In the genomic region with DNA sequence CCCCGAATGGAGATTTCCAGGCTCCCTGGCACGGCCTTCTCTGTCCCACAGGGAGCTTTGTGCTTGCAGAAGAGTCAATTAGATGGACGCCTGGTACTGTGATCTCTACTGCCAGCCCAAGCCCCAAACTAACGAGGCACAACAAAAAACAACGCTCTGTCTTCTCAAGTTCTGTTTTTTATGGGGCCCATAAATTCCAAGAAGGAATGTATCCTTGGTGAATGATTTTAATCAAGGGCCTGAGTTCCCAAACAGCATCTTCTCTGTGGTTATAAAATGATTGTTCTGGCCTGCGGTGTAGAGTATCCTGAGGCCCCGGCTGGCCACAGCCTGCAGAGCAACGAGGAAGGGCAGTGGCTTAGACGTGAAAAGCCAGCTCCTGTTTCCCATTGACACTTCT, we compare ENCODE assay signal across 18 cellular contexts.
"Had no signal": no experiment of that assay in that cellular context is flagged by ENCODE, and none has a peak within 500 bp of the region (broad histone marks: within the 10 kb centered on the region; RNA-seq: fewer than 3 reads in every experiment).

No MANE protein-coding gene starts in this region.

- DNase-seq: KBM-7, MM.1S, NCI-H1092 treated with DMSO at 0.1 percent for 48 hours, NCI-H1436, NCI-H1694 treated with DMSO at 0.1 percent for 48 hours, NCI-H1930, NCI-H2081, NCI-H2107, NCI-H2227 treated with DMSO at 0.1 percent for 48 hours, NCI-H524, NCI-H69, NCI-H774, Right ventricle myocardium superior, RPMI8226, SIG-M5 had no signal

- H3K9me3 ChIP-seq: SJSA1 had no signal

- H3K4me1 ChIP-seq: SJSA1 had no signal

- H3K36me3 ChIP-seq: SJSA1 had no signal

- H3K27ac ChIP-seq: HL-60, SJSA1, SK-N-MC had no signal

- H3K4me3 ChIP-seq: SJSA1, SK-N-MC had no signal
